ENCODE assay signal across 7 cellular contexts in the genomic region with DNA sequence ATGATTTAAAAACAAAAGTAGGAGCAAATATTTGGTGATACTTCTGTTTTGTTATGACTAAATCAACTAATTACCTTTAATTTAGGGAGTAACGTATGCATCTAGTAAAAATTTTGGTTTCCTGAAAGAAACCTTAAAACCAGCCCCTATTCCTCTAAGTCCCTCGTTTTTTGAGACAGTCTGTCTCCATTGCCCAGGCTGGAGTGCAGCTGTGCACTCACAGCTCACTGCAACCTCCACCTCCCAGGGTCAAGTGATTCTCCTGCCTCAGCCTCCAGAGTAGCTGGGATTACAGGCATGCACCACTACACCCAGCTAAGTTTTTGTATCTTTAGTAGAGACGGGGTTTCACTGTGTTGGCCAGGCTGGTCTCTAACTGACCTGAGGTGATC. TPM values are rescaled to one million over a fixed set of nuclear protein-coding genes. Genes with fewer than 3 reads are reported as not detected.
A peak's percentile ranks its signal among the peaks of the same experiment; 100 is the strongest.
DNase-seq lines count a peak whose midpoint lies in the region; ATAC-seq and TF ChIP-seq lines count a peak whose summit lies in the region.
"Not testable (repeated sequence)": the region's sequence is repeated elsewhere in the genome, so short reads cannot be mapped to it uniquely, and the experiment has no call there.

No MANE protein-coding gene starts in this region.

- peak overlapping the region in 4 of 8 donors; percentile 15 to 87 (median 49) for H3K27ac Mint-ChIP-seq in CD8-positive, alpha-beta memory T cell
- H3K27ac Mint-ChIP-seq in activated CD4-positive, alpha-beta T cell treated with anti-CD3 and anti-CD28 coated beads, Interleukin-2, amount 10 ng/mL, durations not matched to agents 24 days and 14 days = not testable (repeated sequence)
- H3K27ac Mint-ChIP-seq in mesothelial cell of epicardium = peak overlapping the region; percentile 62

- not testable (repeated sequence) for H3K79me2 ChIP-seq in Loucy (ENCODE audit: insufficient read depth, low read length)
- H3K79me2 ChIP-seq in mammary epithelial cell (ENCODE audit: insufficient read depth, low read length) = peaks cover 21% of the 10 kb centered on the region

- TF ChIP-seq CTCF in Loucy (conservative IDR thresholded peaks at IDR 0.05; ENCODE audit: low read length); mammary epithelial cell (conservative IDR thresholded peaks at IDR 0.05 in 1 of 2, IDR thresholded peaks at IDR 0.05 in 1 of 2; ENCODE audit: extremely low read depth in 1 of 2, insufficient read depth in 1 of 2, low read depth in 1 of 2, low read length in 2 of 2); mesothelial cell of epicardium (IDR thresholded peaks at IDR 0.05; ENCODE audit: unreplicated experiment): not testable (repeated sequence)

- not testable (repeated sequence) for H3K9me3 ChIP-seq in CD8-positive, alpha-beta memory T cell (ENCODE audit: low read length); Loucy (ENCODE audit: insufficient read depth, low read depth, low read length); mammary epithelial cell (replicated peaks; ENCODE audit: insufficient read depth, low read length)

- not testable (repeated sequence) for H3K9ac ChIP-seq in Loucy (ENCODE audit: low read depth, low read length, poor library complexity, severe bottlenecking); mammary epithelial cell (ENCODE audit: insufficient read depth, low read length)

- not testable (repeated sequence) for H3K4me3 ChIP-seq in CD8-positive, alpha-beta memory T cell (ENCODE audit: low read length); Loucy (ENCODE audit: low read length, poor library complexity, severe bottlenecking); mammary epithelial cell (replicated peaks in 1 of 3; ENCODE audit: insufficient read depth in 1 of 3, low read depth in 2 of 3, low read length in 3 of 3)

- CTCF ChIA-PET in CD8-positive, alpha-beta memory T cell (lab: Charles Lee) = interaction anchor here (1.5 kb wide), 1 partner anchor 17 kb away, joined by 3 read pairs; no protein-coding TSS in a partner anchor
- CTCF ChIA-PET in mammary epithelial cell (lab: Charles Lee; ENCODE audit: low non-redundant PET) = not testable (repeated sequence)

- not testable (repeated sequence) for H3K9me2 ChIP-seq in Loucy (replicated peaks; ENCODE audit: low read depth, low read length)

- H4K20me1 ChIP-seq in Loucy (ENCODE audit: insufficient read depth, low read length, poor library complexity, severe bottlenecking); mammary epithelial cell (ENCODE audit: insufficient read depth, low read length): not testable (repeated sequence)

- in situ Hi-C loops in mammary epithelial cell (cut with MboI; ENCODE audit: low sequenced_read_pairs in 2 of 2) = loop anchor here in 1 of 2 donors (25.0 kb wide), 1 partner anchor 712 kb away; the partner anchor contains the start of gene ENOX1

- peak; percentile 9 for ATAC-seq in GM18517 (IDR thresholded peaks at IDR 0.05; ENCODE audit: unreplicated experiment)
- peak; percentile 34 for ATAC-seq in GM21723 (IDR thresholded peaks at IDR 0.05; ENCODE audit: unreplicated experiment)

- H3K4me1 ChIP-seq in CD8-positive, alpha-beta memory T cell (ENCODE audit: insufficient read depth, low read length) = peaks cover 15% of the 10 kb centered on the region
- peaks cover 23% of the 10 kb centered on the region for H3K4me1 ChIP-seq in Loucy (ENCODE audit: insufficient read depth, low read length, poor library complexity, severe bottlenecking)
- not testable (repeated sequence) for H3K4me1 ChIP-seq in mammary epithelial cell (ENCODE audit: insufficient read depth, low read length)

- not testable (repeated sequence) for H3K27ac ChIP-seq in CD8-positive, alpha-beta memory T cell (ENCODE audit: low read depth, low read length); mammary epithelial cell (ENCODE audit: insufficient read depth, low read depth, low read length)

- not testable (repeated sequence) for H3K27me3 ChIP-seq in CD8-positive, alpha-beta memory T cell (ENCODE audit: insufficient read depth, low read length, poor library complexity, severe bottlenecking); Loucy (ENCODE audit: insufficient read depth, low read length, poor library complexity, severe bottlenecking); mammary epithelial cell (ENCODE audit: insufficient read depth, low read length)

- H3F3A ChIP-seq in Loucy (ENCODE audit: low read depth) = not testable (repeated sequence)

- H3K27me3 Mint-ChIP-seq in CD8-positive, alpha-beta memory T cell; activated CD4-positive, alpha-beta T cell treated with anti-CD3 and anti-CD28 coated beads, Interleukin-2, amount 10 ng/mL, durations not matched to agents 24 days and 14 days; mesothelial cell of epicardium (ENCODE audit: low read depth): not testable (repeated sequence)

- 100% methylated on average over 1 of the region's 3 CpGs for WGBS in mammary epithelial cell (ENCODE audit: low coverage, missing lambda C conversion rate)

- not testable (repeated sequence) for BruUV-seq in mammary epithelial cell (replicated peaks; lab: Mats Ljungman, UMichigan)

- not testable (repeated sequence) for H3K9me3 Mint-ChIP-seq in CD8-positive, alpha-beta memory T cell; activated CD4-positive, alpha-beta T cell treated with anti-CD3 and anti-CD28 coated beads, Interleukin-2, amount 10 ng/mL, durations not matched to agents 24 days and 14 days
- peaks cover 13% of the 10 kb centered on the region for H3K9me3 Mint-ChIP-seq in mesothelial cell of epicardium

- intact Hi-C loops in activated CD4-positive, alpha-beta T cell treated with anti-CD3 and anti-CD28 coated beads, Interleukin-2, amount 10 ng/mL, durations not matched to agents 24 days and 14 days (cut with micrococcal nuclease) = loop anchor here (5.0 kb wide), 1 partner anchor 103 kb away; no protein-coding TSS in a partner anchor
- intact Hi-C loops in mammary epithelial cell (cut with micrococcal nuclease) = not testable (repeated sequence)

- not testable (repeated sequence) for H3K36me3 ChIP-seq in CD8-positive, alpha-beta memory T cell (ENCODE audit: insufficient read depth, low read length); Loucy (ENCODE audit: insufficient read depth, low read length); mammary epithelial cell (ENCODE audit: insufficient read depth, low read length)

- not testable (repeated sequence) for DNase-seq in CD8-positive, alpha-beta memory T cell; mammary epithelial cell; mesothelial cell of epicardium (ENCODE audit: low spot score in 2 of 2, unreplicated experiment in 2 of 2)
- DNase-seq in activated CD4-positive, alpha-beta T cell treated with anti-CD3 and anti-CD28 coated beads, Interleukin-2, amount 10 ng/mL, durations not matched to agents 24 days and 14 days = peak; percentile 39

- peaks cover 37 to 60% (median 56%) of the 10 kb centered on the region in 3 donors for H3K4me1 Mint-ChIP-seq in CD8-positive, alpha-beta memory T cell
- H3K4me1 Mint-ChIP-seq in activated CD4-positive, alpha-beta T cell treated with anti-CD3 and anti-CD28 coated beads, Interleukin-2, amount 10 ng/mL, durations not matched to agents 24 days and 14 days = peaks cover 34% of the 10 kb centered on the region
- H3K4me1 Mint-ChIP-seq in mesothelial cell of epicardium = peaks cover 54% of the 10 kb centered on the region

- POLR2A ChIA-PET in CD8-positive, alpha-beta memory T cell (lab: Charles Lee) = interaction anchor here (0.7 to 1.3 kb wide), 2 partner anchors 13 to 16 kb away, joined by 3 to 4 read pairs; no protein-coding TSS in a partner anchor

- peaks cover 13 to 21% (median 16%) of the 10 kb centered on the region in 3 donors for H3K36me3 Mint-ChIP-seq in CD8-positive, alpha-beta memory T cell
- H3K36me3 Mint-ChIP-seq in activated CD4-positive, alpha-beta T cell treated with anti-CD3 and anti-CD28 coated beads, Interleukin-2, amount 10 ng/mL, durations not matched to agents 24 days and 14 days (ENCODE audit: low read depth) = peaks cover 35% of the 10 kb centered on the region
- peaks cover 40% of the 10 kb centered on the region for H3K36me3 Mint-ChIP-seq in mesothelial cell of epicardium

- peak overlapping the region; percentile 15 to 78 (median 64) for H3K4me3 Mint-ChIP-seq in CD8-positive, alpha-beta memory T cell
- not testable (repeated sequence) for H3K4me3 Mint-ChIP-seq in activated CD4-positive, alpha-beta T cell treated with anti-CD3 and anti-CD28 coated beads, Interleukin-2, amount 10 ng/mL, durations not matched to agents 24 days and 14 days; mesothelial cell of epicardium

- H2AFZ ChIP-seq in Loucy (ENCODE audit: low read length) = peak overlapping the region; percentile 90; the same call in 1 of the 2 replicates
- not testable (repeated sequence) for H2AFZ ChIP-seq in mammary epithelial cell (ENCODE audit: low read depth, low read length)

- H3K4me2 ChIP-seq in Loucy (ENCODE audit: low read depth, low read length, poor library complexity, severe bottlenecking) (peak overlapping the region; percentile 11), mammary epithelial cell (ENCODE audit: insufficient read depth, low read depth, low read length) (peak overlapping the region; percentile 25)

- dilution Hi-C loops in mammary epithelial cell (cut with HindIII; ENCODE audit: low sequenced_read_pairs) = not testable (repeated sequence)

RNA-seq across cellular contexts. Expression of gene DNAJC15, which starts 52.1 kb away (rescaled TPM):
- total RNA-seq in CD8-positive, alpha-beta memory T cell = 10 to 100 TPM; 13.2 to 13.6 TPM
- 13.7 TPM for polyA plus RNA-seq in CD8-positive, alpha-beta memory T cell
- total RNA-seq in activated CD4-positive, alpha-beta T cell treated with anti-CD3 and anti-CD28 coated beads, Interleukin-2, amount 10 ng/mL, durations not matched to agents 24 days and 14 days = 16.6 and 17.8 TPM in 2 replicates
- total RNA-seq in mammary epithelial cell (10 to 100 TPM in 1 of 2 donors, 1 to 10 TPM in 1; 9.3 to 20.7 TPM), mesothelial cell of epicardium (31.6 to 35.9 TPM (median 32.5 TPM) in 3 replicates)
- polyA plus RNA-seq in mammary epithelial cell = 33.9 TPM
- 12.9 TPM for polyA minus RNA-seq in mammary epithelial cell
